Comparison of ENCODE assay signal across 10 cellular contexts in genomic region chr4:108433832-108434231, GRCh38.
DNase-seq lines count a peak whose midpoint lies in the region; ATAC-seq, FAIRE-seq and TF ChIP-seq lines count a peak whose summit lies in the region.
"Had no signal": no experiment of that assay in that cellular context is flagged by ENCODE, and none has a peak within 500 bp of the region (broad histone marks: within the 10 kb centered on the region; RNA-seq: fewer than 3 reads in every experiment).

No MANE protein-coding gene starts in this region.

- 5% methylated on average over 6 of the region's 6 CpGs for WGBS in thymus

- no peak for DNase-seq in left ventricle myocardium inferior
- DNase-seq in Right ventricle myocardium inferior (ENCODE audit: missing footprints) = no peak
- peak; percentile 40 for DNase-seq in activated CD8-positive, alpha-beta T cell treated with anti-CD3 and anti-CD28 coated beads for 36 hours
- DNase-seq in NCI-H524 (lab: John Stamatoyannopoulos, UW) = no peak
- no peak for DNase-seq in frontal cortex (ENCODE audit: low spot score in 2 of 2)
- DNase-seq: COR-L47 had no signal

- no peaks in the 10 kb centered on the region for H3K36me3 Mint-ChIP-seq in activated CD8-positive, alpha-beta T cell treated with anti-CD3 and anti-CD28 coated beads for 36 hours (ENCODE audit: low read depth)

- H3K27me3 Mint-ChIP-seq in activated CD8-positive, alpha-beta T cell treated with anti-CD3 and anti-CD28 coated beads for 36 hours = no peaks in the 10 kb centered on the region
- H3K27me3 Mint-ChIP-seq: IgD-negative memory B cell had no signal

- ATAC-seq in Right ventricle myocardium inferior = no peak
- peak; percentile 80 for ATAC-seq in activated CD8-positive, alpha-beta T cell treated with anti-CD3 and anti-CD28 coated beads for 36 hours
- peak; percentile 67 for ATAC-seq in esophagus mucosa
- ATAC-seq in GM19023 (IDR thresholded peaks at IDR 0.05; ENCODE audit: unreplicated experiment) = no peak

- peaks cover 37% of the 10 kb centered on the region for H3K4me1 Mint-ChIP-seq in activated CD8-positive, alpha-beta T cell treated with anti-CD3 and anti-CD28 coated beads for 36 hours (ENCODE audit: low read depth)
- H3K4me1 Mint-ChIP-seq: IgD-negative memory B cell had no signal

- H3K9me3 ChIP-seq in left ventricle myocardium inferior (replicated peaks) (no peaks in the 10 kb centered on the region), thymus (ENCODE audit: control insufficient read depth) (no peaks in the 10 kb centered on the region)

- intact Hi-C loops in left ventricle myocardium inferior (cut with micrococcal nuclease) = no loop called here
- intact Hi-C loops in Right ventricle myocardium inferior (cut with DNase I) = no loop called here
- intact Hi-C loops in activated CD8-positive, alpha-beta T cell treated with anti-CD3 and anti-CD28 coated beads for 36 hours (cut with micrococcal nuclease) = no loop called here

- CTCF ChIA-PET in activated CD8-positive, alpha-beta T cell treated with anti-CD3 and anti-CD28 coated beads for 36 hours (lab: Charles Lee) = no interaction called here

- POLR2A ChIA-PET in activated CD8-positive, alpha-beta T cell treated with anti-CD3 and anti-CD28 coated beads for 36 hours (lab: Charles Lee) = no interaction called here

- H3K36me3 ChIP-seq in left ventricle myocardium inferior = no peaks in the 10 kb centered on the region
- no peaks in the 10 kb centered on the region for H3K36me3 ChIP-seq in thymus (ENCODE audit: control insufficient read depth, insufficient read depth)

- H3K4me1 ChIP-seq in left ventricle myocardium inferior (peaks cover 5% of the 10 kb centered on the region), thymus (ENCODE audit: control insufficient read depth, insufficient read depth, low read length) (peaks cover 42% of the 10 kb centered on the region)

- H3K9me3 Mint-ChIP-seq in activated CD8-positive, alpha-beta T cell treated with anti-CD3 and anti-CD28 coated beads for 36 hours = peaks cover 3% of the 10 kb centered on the region

- peak overlapping the region; percentile 77 for H3K27ac Mint-ChIP-seq in activated CD8-positive, alpha-beta T cell treated with anti-CD3 and anti-CD28 coated beads for 36 hours

- H3K4me3 ChIP-seq in left ventricle myocardium inferior (no peak overlapping the region), thymus (ENCODE audit: low read length) (no peak overlapping the region)

- no peak for FAIRE-seq in frontal cortex (lab: Jason Lieb, UNC)

- H3K4me3 Mint-ChIP-seq in activated CD8-positive, alpha-beta T cell treated with anti-CD3 and anti-CD28 coated beads for 36 hours = peak overlapping the region; percentile 56

- TF ChIP-seq CTCF in left ventricle myocardium inferior (IDR thresholded peaks at IDR 0.05; ENCODE audit: borderline replicate concordance) = no peak
- no peak for TF ChIP-seq CTCF in activated CD8-positive, alpha-beta T cell treated with anti-CD3 and anti-CD28 coated beads for 36 hours (IDR thresholded peaks at IDR 0.05)

- no peaks in the 10 kb centered on the region for H3K27me3 ChIP-seq in left ventricle myocardium inferior (ENCODE audit: low read depth)
- no peaks in the 10 kb centered on the region for H3K27me3 ChIP-seq in thymus (ENCODE audit: control insufficient read depth, insufficient read depth)

- H3K27ac ChIP-seq in left ventricle myocardium inferior (replicated peaks) (peak overlapping the region; percentile 57), thymus (ENCODE audit: low read depth) (peak overlapping the region; percentile 61)

Comparison
In these comparisons a context has a peak if more than half of its experiments do, and no peak if none do; other contexts are left out.
1. ATAC-seq: peak in activated CD8-positive, alpha-beta T cell treated with anti-CD3 and anti-CD28 coated beads for 36 hours (single experiment) and esophagus mucosa (single experiment); none in Right ventricle myocardium inferior (single experiment) and GM19023 (single experiment).